31 cellular contexts compared by ENCODE assay signal in the genomic region with DNA sequence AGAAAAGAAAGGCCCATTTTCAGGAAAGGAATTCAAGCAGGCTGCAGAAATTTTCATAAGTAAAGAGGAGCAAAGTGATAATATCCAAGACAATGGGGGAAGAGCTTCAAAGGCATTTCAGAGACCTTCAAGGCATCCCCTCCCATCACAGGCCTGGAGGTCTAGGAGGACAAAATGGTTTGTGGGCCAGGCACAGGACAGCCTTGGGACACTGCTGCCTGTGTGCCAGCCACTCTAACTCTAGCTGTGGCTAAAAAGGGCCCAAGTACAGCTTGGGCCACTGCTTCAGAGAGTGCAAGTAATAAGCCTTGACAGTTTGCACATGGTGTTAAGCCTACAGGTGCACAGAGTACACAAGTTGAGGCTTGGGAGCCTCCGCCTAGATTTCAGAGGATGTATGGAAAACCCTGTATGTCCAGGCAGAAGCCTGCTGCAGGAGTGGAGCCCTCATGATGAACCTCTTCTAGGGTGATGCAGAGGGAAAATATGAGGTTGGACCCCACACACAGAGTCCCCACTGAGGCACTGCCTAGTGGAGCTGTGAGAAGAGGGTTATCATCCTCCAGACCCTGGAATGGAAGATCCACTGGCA.
"Had no signal": no experiment of that assay in that cellular context is flagged by ENCODE, and none has a peak within 500 bp of the region (broad histone marks: within the 10 kb centered on the region; RNA-seq: fewer than 3 reads in every experiment).

No MANE protein-coding gene starts in this region.

- DNase-seq: activated CD4-positive, alpha-beta memory T cell treated with anti-CD3 and anti-CD28 coated beads for 36 hours; activated CD4-positive, alpha-beta T cell treated with anti-CD3 and anti-CD28 coated beads, Interleukin-2, amount 10 ng/mL, durations not matched to agents 24 days and 14 days; activated CD8-positive, alpha-beta memory T cell treated with anti-CD3 and anti-CD28 coated beads, Interleukin-2, amount 50 U/mL, for 4 hours; activated effector memory CD4-positive, alpha-beta T cell treated with anti-CD3 and anti-CD28 coated beads, Interleukin-2, amount 50 U/mL, for 16 hours; activated naive CD4-positive, alpha-beta T cell treated with anti-CD3 and anti-CD28 coated beads for 36 hours; activated naive CD8-positive, alpha-beta T cell treated with anti-CD3 and anti-CD28 coated beads, Interleukin-2, amount 10 ng/mL, durations not matched to agents 7 days and 5 days; activated T-cell treated with anti-CD3 and anti-CD28 coated beads, Interleukin-2, amount 50 U/mL, for 1 hour; cerebellar nuclear complex; colonic mucosa; dorsolateral prefrontal cortex; effector memory CD4-positive, alpha-beta T cell; gastrocnemius medialis; glutamatergic neuron; islet precursor cell; left ventricle myocardium inferior; mammary epithelial cell; naive B cell; nucleus accumbens; pancreas; retina; sigmoid colon; small intestine; stimulated activated CD4-positive, alpha-beta T cell treated with anti-CD3 and anti-CD28 coated beads, Interleukin-4, amount 100 ng/mL, for 4 hours; stimulated activated CD8-positive, alpha-beta memory T cell treated with anti-CD3 and anti-CD28 coated beads, Interleukin-4, amount 100 ng/mL, for 48 hours; tibial artery; upper lobe of right lung; WERI-Rb-1 had no signal

- H3K4me3 ChIP-seq: ascending aorta, cardiac muscle cell, colonic mucosa, dorsolateral prefrontal cortex, gastrocnemius medialis, left ventricle myocardium inferior, pancreas, prostate gland, sigmoid colon, suprapubic skin, tibial artery, upper lobe of right lung had no signal

- H3K27ac ChIP-seq: ascending aorta, cardiac muscle cell, colonic mucosa, dorsolateral prefrontal cortex, gastrocnemius medialis, left ventricle myocardium inferior, pancreas, prostate gland, sigmoid colon, suprapubic skin, tibial artery, upper lobe of right lung, WERI-Rb-1 had no signal

- H3K27me3 ChIP-seq: ascending aorta, cardiac muscle cell, colonic mucosa, dorsolateral prefrontal cortex, gastrocnemius medialis, pancreas, sigmoid colon, suprapubic skin, tibial artery, upper lobe of right lung had no signal

- H3K4me1 ChIP-seq: ascending aorta, colonic mucosa, gastrocnemius medialis, left ventricle myocardium inferior, pancreas, prostate gland, sigmoid colon, suprapubic skin, tibial artery, upper lobe of right lung had no signal

- H3K36me3 ChIP-seq: ascending aorta, cardiac muscle cell, colonic mucosa, gastrocnemius medialis, left ventricle myocardium inferior, pancreas, prostate gland, sigmoid colon, suprapubic skin, tibial artery, upper lobe of right lung, WERI-Rb-1 had no signal

- H3K9me3 ChIP-seq: pancreas, prostate gland had no signal
